29 cellular contexts compared by ENCODE assay signal in the genomic region with DNA sequence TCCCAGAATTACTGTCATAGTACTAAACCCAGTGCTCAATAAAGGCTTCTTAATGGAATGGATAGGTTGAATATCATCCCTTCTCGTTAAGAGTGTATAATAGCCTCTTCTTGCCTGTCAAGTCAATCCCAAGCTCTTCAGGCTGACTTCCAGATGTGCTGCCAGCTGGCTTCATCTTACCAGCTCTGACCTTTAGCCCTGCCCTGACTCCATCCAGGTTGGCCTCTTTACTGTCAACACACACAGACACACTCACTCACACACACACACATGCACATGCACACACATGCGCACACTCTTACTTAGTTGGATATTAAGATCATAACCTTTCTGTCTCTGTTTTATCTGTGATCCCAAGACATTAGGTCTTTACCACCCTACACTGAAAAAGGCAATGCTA. TPM values are rescaled to one million over a fixed set of nuclear protein-coding genes. Genes with fewer than 3 reads are reported as not detected.
"Had no signal": no experiment of that assay in that cellular context is flagged by ENCODE, and none has a peak within 500 bp of the region (broad histone marks: within the 10 kb centered on the region; RNA-seq: fewer than 3 reads in every experiment).

No MANE protein-coding gene starts in this region.

- H3K4me1 Mint-ChIP-seq: activated B cell treated with CpG ODN at 0.5 μM for 24 hours; activated CD4-positive, alpha-beta memory T cell treated with anti-CD3 and anti-CD28 coated beads, Interleukin-2, amount 10 ng/mL, durations not matched to agents 7 days and 5 days; activated CD4-positive, alpha-beta T cell treated with anti-CD3 and anti-CD28 coated beads, Interleukin-2, amount 10 ng/mL, durations not matched to agents 24 days and 14 days; activated T-helper 17 cell treated with anti-CD3 and anti-CD28 coated beads, Interleukin-2, amount 50 U/mL, for 72 hours; brain; T-cell had no signal

- H3K27ac Mint-ChIP-seq: activated B cell treated with CpG ODN at 0.5 μM for 24 hours; activated CD4-positive, alpha-beta memory T cell treated with anti-CD3 and anti-CD28 coated beads, Interleukin-2, amount 10 ng/mL, durations not matched to agents 7 days and 5 days; activated CD4-positive, alpha-beta T cell treated with anti-CD3 and anti-CD28 coated beads, Interleukin-2, amount 10 ng/mL, durations not matched to agents 24 days and 14 days; activated naive CD4-positive, alpha-beta T cell treated with anti-CD3 and anti-CD28 coated beads for 36 hours; activated naive CD8-positive, alpha-beta T cell; activated T-helper 17 cell treated with anti-CD3 and anti-CD28 coated beads, Interleukin-2, amount 50 U/mL, for 72 hours; brain; T-cell had no signal

- DNase-seq: activated B cell treated with CpG ODN at 0.5 μM for 24 hours; activated CD4-positive, alpha-beta memory T cell treated with anti-CD3 and anti-CD28 coated beads, Interleukin-2, amount 10 ng/mL, durations not matched to agents 7 days and 5 days; activated CD4-positive, alpha-beta T cell treated with anti-CD3 and anti-CD28 coated beads for 1 hour; activated CD4-positive, alpha-beta T cell treated with anti-CD3 and anti-CD28 coated beads, Interleukin-2, amount 10 ng/mL, durations not matched to agents 24 days and 14 days; activated gamma-delta T cell; activated naive CD4-positive, alpha-beta T cell treated with anti-CD3 and anti-CD28 coated beads for 36 hours; activated T-cell treated with anti-CD3 and anti-CD28 coated beads for 4 hours; activated T-cell treated with anti-CD3 and anti-CD28 coated beads, Interleukin-2, amount 50 U/mL, for 48 hours; amygdala; Karpas-422; MM.1S; NCI-H1105; NCI-H1436; NCI-H1694 treated with DMSO at 0.1 percent for 48 hours; NCI-H2107; NCI-H345; NCI-H526; PC-9; SIG-M5; T-cell; T-helper 2 cell; T1000 had no signal

- FAIRE-seq: astrocyte, K562, TTC549 had no signal

- H3K4me3 Mint-ChIP-seq: activated B cell treated with CpG ODN at 0.5 μM for 24 hours; activated CD4-positive, alpha-beta memory T cell treated with anti-CD3 and anti-CD28 coated beads, Interleukin-2, amount 10 ng/mL, durations not matched to agents 7 days and 5 days; activated CD4-positive, alpha-beta T cell treated with anti-CD3 and anti-CD28 coated beads, Interleukin-2, amount 10 ng/mL, durations not matched to agents 24 days and 14 days; activated naive CD4-positive, alpha-beta T cell treated with anti-CD3 and anti-CD28 coated beads for 36 hours; activated naive CD8-positive, alpha-beta T cell; activated T-helper 17 cell treated with anti-CD3 and anti-CD28 coated beads, Interleukin-2, amount 50 U/mL, for 72 hours; brain; T-cell had no signal

- ATAC-seq: activated T-helper 17 cell treated with anti-CD3 and anti-CD28 coated beads, Interleukin-2, amount 50 U/mL, for 72 hours; K562; T-cell had no signal

- H3K27me3 Mint-ChIP-seq: brain had no signal

- H3K36me3 Mint-ChIP-seq: activated naive CD8-positive, alpha-beta T cell; brain; T-cell had no signal

- H3K9me3 Mint-ChIP-seq: activated B cell treated with CpG ODN at 0.5 μM for 24 hours; activated CD4-positive, alpha-beta memory T cell treated with anti-CD3 and anti-CD28 coated beads, Interleukin-2, amount 10 ng/mL, durations not matched to agents 7 days and 5 days; activated CD4-positive, alpha-beta T cell treated with anti-CD3 and anti-CD28 coated beads, Interleukin-2, amount 10 ng/mL, durations not matched to agents 24 days and 14 days; activated naive CD4-positive, alpha-beta T cell treated with anti-CD3 and anti-CD28 coated beads for 36 hours; activated T-helper 17 cell treated with anti-CD3 and anti-CD28 coated beads, Interleukin-2, amount 50 U/mL, for 72 hours; T-cell had no signal

RNA-seq across cellular contexts. Expression of a gene that starts 49.1 kb away (rescaled TPM):
- total RNA-seq: activated B cell treated with CpG ODN at 0.5 μM for 24 hours; activated CD4-positive, alpha-beta memory T cell treated with anti-CD3 and anti-CD28 coated beads, Interleukin-2, amount 10 ng/mL, durations not matched to agents 7 days and 5 days; activated CD4-positive, alpha-beta T cell treated with anti-CD3 and anti-CD28 coated beads, Interleukin-2, amount 10 ng/mL, durations not matched to agents 24 days and 14 days; activated CD8-positive, alpha-beta memory T cell treated with anti-CD3 and anti-CD28 coated beads for 36 hours; activated naive CD4-positive, alpha-beta T cell treated with anti-CD3 and anti-CD28 coated beads for 36 hours; activated T-helper 17 cell treated with anti-CD3 and anti-CD28 coated beads, Interleukin-2, amount 50 U/mL, for 72 hours; astrocyte; PC-9 had no signal
